In the genomic region with DNA sequence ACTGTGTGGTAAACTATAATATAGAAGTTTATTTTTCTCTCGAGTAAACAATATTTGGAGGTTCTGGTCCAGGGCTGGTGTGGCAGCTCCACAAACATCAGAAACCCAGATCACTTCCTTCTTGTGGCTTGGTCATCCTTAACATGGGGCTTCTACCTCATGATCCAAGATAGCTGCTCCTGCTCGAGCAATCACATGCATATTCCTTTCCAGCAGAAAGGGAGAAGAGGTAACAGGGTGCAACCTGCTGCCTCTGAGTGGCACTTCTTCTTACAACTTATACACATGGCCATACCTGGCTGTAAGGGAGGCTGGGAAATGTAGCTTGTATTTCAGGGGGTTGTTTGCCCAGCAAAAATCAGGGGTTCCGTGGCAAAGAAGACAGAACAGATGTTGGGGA, we compare ENCODE assay signal across 28 cellular contexts. TPM values are rescaled to one million over a fixed set of nuclear protein-coding genes. Genes with fewer than 3 reads are reported as not detected.
"Had no signal": no experiment of that assay in that cellular context is flagged by ENCODE, and none has a peak within 500 bp of the region (broad histone marks: within the 10 kb centered on the region; RNA-seq: fewer than 3 reads in every experiment).

No MANE protein-coding gene starts in this region.

- H3K27ac Mint-ChIP-seq: dendritic cell treated with granulocyte-macrophage colony-stimulating factor and Interleukin-4, amounts not matched to agents 40 ng/mL and 50 ng/mL, for 4 days; naive thymus-derived CD4-positive, alpha-beta T cell; neural progenitor cell; stimulated activated memory B cell treated with anti-CD40 and anti-IgM and Interleukin-4, amounts not matched to agents 10 μg/mL and 1 μg/mL and 100 μg/mL, for 72 hours; stimulated activated naive CD8-positive, alpha-beta T cell treated with anti-CD3 and anti-CD28 coated beads, Interleukin-15, Interleukin-2, amounts not matched to agents 100 ng/mL and 50 ng/mL, for 24 hours had no signal

- H3K4me3 ChIP-seq: colonic mucosa, esophagus muscularis mucosa, gastroesophageal sphincter, heart left ventricle, left lung, neural progenitor cell, psoas muscle, sigmoid colon, thoracic aorta, transverse colon, vagina had no signal

- H3K36me3 ChIP-seq: colonic mucosa, esophagus muscularis mucosa, gastroesophageal sphincter, heart left ventricle, left lung, neural progenitor cell, sigmoid colon, thoracic aorta, transverse colon, vagina had no signal

- H3K9me3 Mint-ChIP-seq: dendritic cell treated with granulocyte-macrophage colony-stimulating factor and Interleukin-4, amounts not matched to agents 40 ng/mL and 50 ng/mL, for 4 days; naive thymus-derived CD4-positive, alpha-beta T cell; nephron; neural progenitor cell; stimulated activated memory B cell treated with anti-CD40 and anti-IgM and Interleukin-4, amounts not matched to agents 10 μg/mL and 1 μg/mL and 100 μg/mL, for 72 hours; stimulated activated naive CD8-positive, alpha-beta T cell treated with anti-CD3 and anti-CD28 coated beads, Interleukin-15, Interleukin-2, amounts not matched to agents 100 ng/mL and 50 ng/mL, for 24 hours had no signal

- H3K4me2 ChIP-seq: neural progenitor cell had no signal

- DNase-seq: colonic mucosa; effector memory CD4-positive, alpha-beta T cell; foreskin keratinocyte; heart left ventricle; hippocampal formation; left cardiac atrium; left lung; mesendoderm; midbrain; naive thymus-derived CD4-positive, alpha-beta T cell; psoas muscle; right cardiac atrium; sigmoid colon; stimulated activated CD4-positive, alpha-beta T cell treated with anti-CD3 and anti-CD28 coated beads, Interleukin-2, amount 100 ng/mL, for 24 hours; stimulated activated CD4-positive, alpha-beta T cell treated with anti-CD3 and anti-CD28 coated beads, Interleukin-4, amount 100 ng/mL, for 24 hours; transverse colon had no signal

- H3K4me1 Mint-ChIP-seq: stimulated activated memory B cell treated with anti-CD40 and anti-IgM and Interleukin-4, amounts not matched to agents 10 μg/mL and 1 μg/mL and 100 μg/mL, for 72 hours had no signal

- ATAC-seq: foreskin keratinocyte; gastroesophageal sphincter; heart left ventricle; left cardiac atrium; left lung; naive thymus-derived CD4-positive, alpha-beta T cell; psoas muscle; right cardiac atrium; stimulated activated memory B cell treated with anti-CD40 and anti-IgM and Interleukin-4, amounts not matched to agents 10 μg/mL and 1 μg/mL and 100 μg/mL, for 72 hours had no signal

- H2AFZ ChIP-seq: neural progenitor cell, parathyroid adenoma had no signal

- H3K36me3 Mint-ChIP-seq: naive thymus-derived CD4-positive, alpha-beta T cell; neural progenitor cell; stimulated activated memory B cell treated with anti-CD40 and anti-IgM and Interleukin-4, amounts not matched to agents 10 μg/mL and 1 μg/mL and 100 μg/mL, for 72 hours had no signal

- H3K9me3 ChIP-seq: colonic mucosa, esophagus muscularis mucosa, gastroesophageal sphincter, heart left ventricle, left lung, psoas muscle, sigmoid colon, thoracic aorta, transverse colon, vagina had no signal

- H3K4me1 ChIP-seq: colonic mucosa, left lung, neural progenitor cell, parathyroid adenoma, sigmoid colon had no signal

- H3K9ac ChIP-seq: neural progenitor cell, parathyroid adenoma had no signal

- H3K4me3 Mint-ChIP-seq: dendritic cell treated with granulocyte-macrophage colony-stimulating factor and Interleukin-4, amounts not matched to agents 40 ng/mL and 50 ng/mL, for 4 days; naive thymus-derived CD4-positive, alpha-beta T cell; nephron; neural progenitor cell; stimulated activated memory B cell treated with anti-CD40 and anti-IgM and Interleukin-4, amounts not matched to agents 10 μg/mL and 1 μg/mL and 100 μg/mL, for 72 hours; stimulated activated naive CD8-positive, alpha-beta T cell treated with anti-CD3 and anti-CD28 coated beads, Interleukin-15, Interleukin-2, amounts not matched to agents 100 ng/mL and 50 ng/mL, for 24 hours had no signal

- FAIRE-seq: endothelial cell of umbilical vein, islet of Langerhans had no signal

- H3K27ac ChIP-seq: colonic mucosa, esophagus muscularis mucosa, foreskin keratinocyte, gastroesophageal sphincter, left lung, neural progenitor cell, sigmoid colon, thoracic aorta, vagina had no signal

- H3K27me3 ChIP-seq: colonic mucosa, heart left ventricle, neural progenitor cell, transverse colon, vagina had no signal

- H3K79me2 ChIP-seq: parathyroid adenoma had no signal

RNA-seq across cellular contexts. Expression of gene SYT7, which starts 44.6 kb away (rescaled TPM):
- polyA plus RNA-seq: naive thymus-derived CD4-positive, alpha-beta T cell had no signal
